17 cellular contexts compared by ENCODE assay signal in genomic region chr9:75231167-75231566, GRCh38.
"Had no signal": no experiment of that assay in that cellular context is flagged by ENCODE, and none has a peak within 500 bp of the region (broad histone marks: within the 10 kb centered on the region; RNA-seq: fewer than 3 reads in every experiment).

No MANE protein-coding gene starts in this region.

- ATAC-seq: esophagus mucosa; heart right ventricle; natural killer cell treated with Interleukin-12 subunit alpha and Interleukin-12 subunit beta and Interleukin-15 and Interleukin-18, amount 100 ng/mL, for 72 hours; right cardiac atrium; stimulated activated effector memory CD8-positive, alpha-beta T cell treated with anti-CD3 and anti-CD28 coated beads, Interleukin-12 subunit alpha, Interleukin-12 subunit beta, amount 100 ng/mL, for 72 hours; stimulated activated naive CD8-positive, alpha-beta T cell treated with anti-CD3 and anti-CD28 coated beads, Interleukin-15, Interleukin-2, amounts not matched to agents 100 U/mL and 50 U/mL, for 24 hours had no signal

- H2AFZ ChIP-seq: neural progenitor cell had no signal

- H3K36me3 Mint-ChIP-seq: neural progenitor cell; stimulated activated effector memory CD8-positive, alpha-beta T cell treated with anti-CD3 and anti-CD28 coated beads, Interleukin-12 subunit alpha, Interleukin-12 subunit beta, amount 100 ng/mL, for 72 hours had no signal

- H3K9me3 ChIP-seq: ovary, suprapubic skin had no signal

- H3K36me3 ChIP-seq: heart right ventricle, neural progenitor cell, ovary, suprapubic skin had no signal

- H3K4me3 ChIP-seq: heart right ventricle, neural progenitor cell, ovary, suprapubic skin, tibial nerve had no signal

- H3K4me1 Mint-ChIP-seq: stimulated activated effector memory CD8-positive, alpha-beta T cell treated with anti-CD3 and anti-CD28 coated beads, Interleukin-12 subunit alpha, Interleukin-12 subunit beta, amount 100 ng/mL, for 72 hours had no signal

- H3K4me3 Mint-ChIP-seq: natural killer cell treated with Interleukin-12 subunit alpha and Interleukin-12 subunit beta and Interleukin-15 and Interleukin-18, amount 100 ng/mL, for 72 hours; neural progenitor cell; stimulated activated effector memory CD8-positive, alpha-beta T cell treated with anti-CD3 and anti-CD28 coated beads, Interleukin-12 subunit alpha, Interleukin-12 subunit beta, amount 100 ng/mL, for 72 hours had no signal

- H3K27ac Mint-ChIP-seq: natural killer cell treated with Interleukin-12 subunit alpha and Interleukin-12 subunit beta and Interleukin-15 and Interleukin-18, amount 100 ng/mL, for 72 hours; neural progenitor cell; stimulated activated effector memory CD8-positive, alpha-beta T cell treated with anti-CD3 and anti-CD28 coated beads, Interleukin-12 subunit alpha, Interleukin-12 subunit beta, amount 100 ng/mL, for 72 hours had no signal

- H3K4me2 ChIP-seq: neural progenitor cell had no signal

- H3K27me3 ChIP-seq: heart right ventricle, neural progenitor cell, ovary, suprapubic skin, tibial nerve had no signal

- H3K4me1 ChIP-seq: heart right ventricle had no signal

- H3K27ac ChIP-seq: heart right ventricle, neural progenitor cell, ovary, tibial nerve had no signal

- H3K9me3 Mint-ChIP-seq: stimulated activated effector memory CD8-positive, alpha-beta T cell treated with anti-CD3 and anti-CD28 coated beads, Interleukin-12 subunit alpha, Interleukin-12 subunit beta, amount 100 ng/mL, for 72 hours had no signal

- H3K9ac ChIP-seq: neural progenitor cell had no signal

- H3K27me3 Mint-ChIP-seq: natural killer cell treated with Interleukin-12 subunit alpha and Interleukin-12 subunit beta and Interleukin-15 and Interleukin-18, amount 100 ng/mL, for 72 hours had no signal

- DNase-seq: effector memory CD4-positive, alpha-beta T cell; heart right ventricle; hypothalamus; kidney glomerular epithelial cell; mammary epithelial cell; nucleus accumbens; ovary; right cardiac atrium; stimulated activated CD4-positive, alpha-beta T cell treated with anti-CD3 and anti-CD28 coated beads, Interleukin-4, amount 100 ng/mL, for 1 hour; stimulated activated CD8-positive, alpha-beta memory T cell treated with anti-CD3 and anti-CD28 coated beads, Interleukin-4, amount 100 ng/mL, for 48 hours; stimulated activated naive CD8-positive, alpha-beta T cell treated with anti-CD3 and anti-CD28 coated beads, Interleukin-15, Interleukin-2, amounts not matched to agents 100 U/mL and 50 U/mL, for 24 hours had no signal
